ENCODE assay signal across 8 cellular contexts in the genomic region with DNA sequence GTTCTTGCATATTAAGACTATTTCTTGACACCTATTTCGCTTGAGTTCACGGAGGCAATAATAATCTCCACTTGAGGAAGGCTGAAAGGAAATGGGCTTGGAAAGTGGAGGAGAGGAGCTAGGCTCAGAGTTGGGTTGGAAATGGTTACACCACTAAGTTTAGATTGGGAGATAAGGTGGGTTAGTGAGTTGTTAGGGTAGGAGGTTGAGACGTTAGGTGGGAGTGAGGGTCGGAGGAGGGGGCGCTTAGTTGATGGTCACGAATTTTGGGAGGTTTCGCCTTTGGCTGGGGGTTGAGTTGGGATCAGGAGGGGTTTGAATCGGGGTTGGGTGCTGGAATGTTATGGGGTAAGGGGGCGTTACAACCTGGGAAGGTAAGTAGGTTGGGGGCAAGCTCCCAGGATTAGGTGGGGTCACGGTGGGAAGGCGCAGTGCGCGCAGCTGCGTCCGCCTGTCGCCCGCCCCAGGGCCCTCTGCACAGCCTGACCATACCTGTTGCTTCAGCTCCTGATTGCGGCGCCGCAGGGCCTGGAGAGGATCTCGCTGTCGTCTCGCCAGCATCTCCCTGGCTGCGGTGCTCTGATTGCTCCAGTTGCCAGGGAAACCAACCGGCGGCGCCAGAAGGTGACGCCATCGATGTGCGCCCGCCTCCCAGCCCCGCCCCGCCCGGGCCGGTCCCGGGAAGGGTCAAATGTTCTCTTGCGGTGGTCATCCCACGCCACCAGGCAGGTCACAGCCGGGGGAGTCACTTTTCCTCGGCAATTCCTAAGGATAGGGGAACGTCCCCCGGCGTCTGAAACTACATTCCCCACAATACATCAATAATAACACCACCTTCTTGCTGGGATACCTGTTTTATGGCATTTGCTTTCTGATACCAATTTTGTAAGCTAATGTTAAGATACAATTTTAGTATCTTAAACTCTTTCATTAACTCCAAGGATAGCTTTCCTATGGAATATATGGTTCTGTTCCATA. TPM values are rescaled to one million over a fixed set of nuclear protein-coding genes. Genes with fewer than 3 reads are reported as not detected.
DNase-seq lines count a peak whose midpoint lies in the region; ATAC-seq and TF ChIP-seq lines count a peak whose summit lies in the region.

A gene (minus strand): TSS at position 606 of the 978 bp plus-strand sequence. CDS start 45 bp downstream, at position 561.

- CTCF ChIA-PET in BJ (lab: Yijun Ruan, JAX): no interaction called here

- DNase-seq in BJ (ENCODE audit: low read depth) (no peak), GM19238 (ENCODE audit: insufficient read length, low spot score) (peak; percentile 90), NCI-H460 (ENCODE audit: extremely low read depth, low read depth) (peak; percentile 76), colonic mucosa (peak; percentile 87), left lobe of liver (ENCODE audit: low spot score) (peak; percentile 90)
- DNase-seq in activated CD4-positive, alpha-beta T cell treated with anti-CD3 and anti-CD28 coated beads for 48 hours: peak; percentile 87
- peak; percentile 81 for DNase-seq in stimulated activated CD4-positive, alpha-beta T cell treated with anti-CD3 and anti-CD28 coated beads, Interleukin-1b, Interleukin-23, amount 100 ng/mL, for 48 hours

- H3K4me1 ChIP-seq in colonic mucosa: no peaks in the 10 kb centered on the region

- H3K4me3 ChIP-seq in BJ (ENCODE audit: low read depth, low read length): peak within 1 kb of the TSS; percentile 89
- peak within 1 kb of the TSS; percentile 62 for H3K4me3 ChIP-seq in colonic mucosa

- H3K9me3 ChIP-seq in colonic mucosa: no peaks in the 10 kb centered on the region

- POLR2A ChIA-PET in BJ (lab: Charles Lee): interaction anchor here (0.5 kb wide), 1 partner anchor 48 kb away, joined by 4 read pairs; no protein-coding TSS in a partner anchor

- H3K36me3 ChIP-seq in BJ (ENCODE audit: control insufficient read depth, insufficient read depth, low read length) (no peaks in the 10 kb centered on the region), colonic mucosa (no peaks in the 10 kb centered on the region)

- TF ChIP-seq CTCF in BJ (IDR thresholded peaks at IDR 0.05; ENCODE audit: insufficient read depth, low read depth, low read length) (no peak), colonic mucosa (IDR thresholded peaks at IDR 0.05) (no peak)

- H3K27me3 ChIP-seq in BJ (ENCODE audit: control insufficient read depth, insufficient read depth, low read length) (no peaks in the 10 kb centered on the region), colonic mucosa (no peaks in the 10 kb centered on the region)

- intact Hi-C loops in colonic mucosa (cut with DNase I): no loop called here

- ATAC-seq in HG03378 (IDR thresholded peaks at IDR 0.05; ENCODE audit: unreplicated experiment) (peak; percentile 81), left lobe of liver (peak; percentile 99)

- H3K27ac ChIP-seq in colonic mucosa: no peak within 1 kb of the TSS

- peak within 1 kb of the TSS; percentile 54 to 58 for H3K9ac ChIP-seq in colonic mucosa (ENCODE audit: low read depth in 2 of 2, low read length in 2 of 2)

RNA-seq across cellular contexts. Expression of the gene that starts here (rescaled TPM):
- polyA plus RNA-seq in BJ (2011; rRNA removed): 2.9 and 4.6 TPM in 2 replicates
- polyA minus RNA-seq in BJ (2011; rRNA and poly(A)+ RNA removed): 0.77 and 1.4 TPM in 2 replicates
- total RNA-seq in NCI-H460 (2014; rRNA removed; shearing (Covaris generic)): 9.8 and 11.9 TPM in 2 replicates
- polyA plus RNA-seq in NCI-H460 (2014; cell fraction: nucleus; rRNA removed): 8.0 and 10.4 TPM in 2 replicates
- total RNA-seq in colonic mucosa: under 1 TPM; 0.40 to 0.42 TPM
- 0.15 TPM for total RNA-seq in left lobe of liver

Comparison
In these comparisons a context has a peak if more than half of its experiments do, and no peak if none do; other contexts are left out.
1. Peak in DNase-seq, H3K4me3 ChIP-seq and H3K9ac ChIP-seq in colonic mucosa; RNA of the gene not detected or under 1 TPM.
2. Peak in DNase-seq and ATAC-seq in left lobe of liver; RNA of the gene not detected or under 1 TPM.